Comparison of ENCODE assay signal across 32 cellular contexts in genomic region chr2:187532333-187533120, GRCh38. TPM values are rescaled to one million over a fixed set of nuclear protein-coding genes. Genes with fewer than 3 reads are reported as not detected.
"Had no signal": no experiment of that assay in that cellular context is flagged by ENCODE, and none has a peak within 500 bp of the region (broad histone marks: within the 10 kb centered on the region; RNA-seq: fewer than 3 reads in every experiment).

No MANE protein-coding gene starts in this region.

- H3K27me3 ChIP-seq: breast epithelium, esophagus squamous epithelium, heart right ventricle, uterus had no signal

- DNase-seq: activated CD4-positive, alpha-beta T cell treated with anti-CD3 and anti-CD28 coated beads, Interleukin-2, amount 50 U/mL, for 1 hour; activated CD4-positive, CD25-positive, alpha-beta regulatory T cell treated with anti-CD3 and anti-CD28 coated beads, Interleukin-2, amount 50 U/mL, for 72 hours; activated CD8-positive, alpha-beta T cell treated with anti-CD3 and anti-CD28 coated beads for 36 hours; activated gamma-delta T cell treated with Interleukin-2 at 50 U/mL for 16 hours; activated naive CD8-positive, alpha-beta T cell treated with anti-CD3 and anti-CD28 coated beads, Interleukin-2, amount 50 U/mL, for 24 hours; activated T-cell treated with anti-CD3 and anti-CD28 coated beads, Interleukin-2, amount 50 U/mL, for 4 hours; amygdala; esophagus squamous epithelium; foreskin melanocyte; heart right ventricle; left ventricle myocardium inferior; mucosa of descending colon; stimulated activated CD4-positive, alpha-beta T cell treated with anti-CD3 and anti-CD28 coated beads, Interleukin-12 subunit alpha, Interleukin-12 subunit beta, amount 100 ng/mL, for 4 hours; stimulated activated CD4-positive, alpha-beta T cell treated with anti-CD3 and anti-CD28 coated beads, Interleukin-4, amount 100 ng/mL, for 24 hours; T1000; uterus; WERI-Rb-1 had no signal

- H3K4me1 ChIP-seq: breast epithelium, uterus had no signal

- ATAC-seq: activated CD8-positive, alpha-beta T cell treated with anti-CD3 and anti-CD28 coated beads for 36 hours; activated naive CD8-positive, alpha-beta T cell treated with anti-CD3 and anti-CD28 coated beads, Interleukin-2, amount 50 U/mL, for 24 hours; activated T-cell treated with anti-CD3 and anti-CD28 coated beads, Interleukin-2, amount 50 U/mL, for 4 hours; activated T-helper 17 cell treated with anti-CD3 and anti-CD28 coated beads, Interleukin-2, amount 50 U/mL, for 72 hours; heart right ventricle; mucosa of descending colon; natural killer cell treated with Interleukin-12 subunit alpha and Interleukin-12 subunit beta and Interleukin-15 and Interleukin-18, amount 100 ng/mL, for 72 hours; sciatic nerve; stimulated activated effector memory CD8-positive, alpha-beta T cell treated with anti-CD3 and anti-CD28 coated beads, Interleukin-12 subunit alpha, Interleukin-12 subunit beta, amount 100 ng/mL, for 72 hours had no signal

- H3K36me3 Mint-ChIP-seq: activated naive CD4-positive, alpha-beta T cell treated with anti-CD3 and anti-CD28 coated beads, Interleukin-2, amount 50 U/mL, for 24 hours; stimulated activated effector memory CD8-positive, alpha-beta T cell treated with anti-CD3 and anti-CD28 coated beads, Interleukin-12 subunit alpha, Interleukin-12 subunit beta, amount 100 ng/mL, for 72 hours had no signal

- H3K27ac ChIP-seq: breast epithelium, epithelial cell of prostate, esophagus squamous epithelium, heart right ventricle, left ventricle myocardium inferior, skin epidermis, thoracic aorta, uterus, WERI-Rb-1 had no signal

- H3K27me3 Mint-ChIP-seq: activated CD8-positive, alpha-beta T cell treated with anti-CD3 and anti-CD28 coated beads for 36 hours; activated naive CD4-positive, alpha-beta T cell treated with anti-CD3 and anti-CD28 coated beads, Interleukin-2, amount 50 U/mL, for 24 hours; activated T-helper 17 cell treated with anti-CD3 and anti-CD28 coated beads, Interleukin-2, amount 50 U/mL, for 72 hours; central memory CD8-positive, alpha-beta T cell; dendritic cell treated with granulocyte-macrophage colony-stimulating factor and Interleukin-4, amounts not matched to agents 40 ng/mL and 50 ng/mL, for 4 days; natural killer cell treated with Interleukin-12 subunit alpha and Interleukin-12 subunit beta and Interleukin-15 and Interleukin-18, amount 100 ng/mL, for 72 hours; progenitor cell of endocrine pancreas; stimulated activated naive CD8-positive, alpha-beta T cell treated with anti-CD3 and anti-CD28 coated beads, Interleukin-15, Interleukin-2, amounts not matched to agents 100 ng/mL and 50 ng/mL, for 24 hours; type B pancreatic cell had no signal

- H3K9me3 ChIP-seq: breast epithelium, esophagus squamous epithelium, mucosa of descending colon, thoracic aorta, uterus had no signal

- H3K36me3 ChIP-seq: breast epithelium, thoracic aorta, uterus, WERI-Rb-1 had no signal

- H3K4me3 Mint-ChIP-seq: activated CD8-positive, alpha-beta T cell treated with anti-CD3 and anti-CD28 coated beads for 36 hours; activated naive CD4-positive, alpha-beta T cell treated with anti-CD3 and anti-CD28 coated beads, Interleukin-2, amount 50 U/mL, for 24 hours; activated naive CD8-positive, alpha-beta T cell treated with anti-CD3 and anti-CD28 coated beads, Interleukin-2, amount 50 U/mL, for 24 hours; activated T-cell treated with anti-CD3 and anti-CD28 coated beads, Interleukin-2, amount 50 U/mL, for 4 hours; activated T-helper 17 cell treated with anti-CD3 and anti-CD28 coated beads, Interleukin-2, amount 50 U/mL, for 72 hours; central memory CD8-positive, alpha-beta T cell; dendritic cell treated with granulocyte-macrophage colony-stimulating factor and Interleukin-4, amounts not matched to agents 40 ng/mL and 50 ng/mL, for 4 days; natural killer cell treated with Interleukin-12 subunit alpha and Interleukin-12 subunit beta and Interleukin-15 and Interleukin-18, amount 100 ng/mL, for 72 hours; stimulated activated effector memory CD8-positive, alpha-beta T cell treated with anti-CD3 and anti-CD28 coated beads, Interleukin-12 subunit alpha, Interleukin-12 subunit beta, amount 100 ng/mL, for 72 hours; stimulated activated naive CD8-positive, alpha-beta T cell treated with anti-CD3 and anti-CD28 coated beads, Interleukin-15, Interleukin-2, amounts not matched to agents 100 ng/mL and 50 ng/mL, for 24 hours; type B pancreatic cell had no signal

- H3K4me1 Mint-ChIP-seq: activated naive CD4-positive, alpha-beta T cell treated with anti-CD3 and anti-CD28 coated beads, Interleukin-2, amount 50 U/mL, for 24 hours; activated naive CD8-positive, alpha-beta T cell treated with anti-CD3 and anti-CD28 coated beads, Interleukin-2, amount 50 U/mL, for 24 hours; activated T-helper 17 cell treated with anti-CD3 and anti-CD28 coated beads, Interleukin-2, amount 50 U/mL, for 72 hours; central memory CD8-positive, alpha-beta T cell; stimulated activated effector memory CD8-positive, alpha-beta T cell treated with anti-CD3 and anti-CD28 coated beads, Interleukin-12 subunit alpha, Interleukin-12 subunit beta, amount 100 ng/mL, for 72 hours had no signal

- H3K27ac Mint-ChIP-seq: activated CD8-positive, alpha-beta T cell treated with anti-CD3 and anti-CD28 coated beads for 36 hours; activated naive CD4-positive, alpha-beta T cell treated with anti-CD3 and anti-CD28 coated beads, Interleukin-2, amount 50 U/mL, for 24 hours; activated naive CD8-positive, alpha-beta T cell treated with anti-CD3 and anti-CD28 coated beads, Interleukin-2, amount 50 U/mL, for 24 hours; activated T-helper 17 cell treated with anti-CD3 and anti-CD28 coated beads, Interleukin-2, amount 50 U/mL, for 72 hours; dendritic cell treated with granulocyte-macrophage colony-stimulating factor and Interleukin-4, amounts not matched to agents 40 ng/mL and 50 ng/mL, for 4 days; natural killer cell treated with Interleukin-12 subunit alpha and Interleukin-12 subunit beta and Interleukin-15 and Interleukin-18, amount 100 ng/mL, for 72 hours; progenitor cell of endocrine pancreas; stimulated activated effector memory CD8-positive, alpha-beta T cell treated with anti-CD3 and anti-CD28 coated beads, Interleukin-12 subunit alpha, Interleukin-12 subunit beta, amount 100 ng/mL, for 72 hours; stimulated activated naive CD8-positive, alpha-beta T cell treated with anti-CD3 and anti-CD28 coated beads, Interleukin-15, Interleukin-2, amounts not matched to agents 100 ng/mL and 50 ng/mL, for 24 hours; type B pancreatic cell had no signal

- H3K9me3 Mint-ChIP-seq: activated T-cell treated with anti-CD3 and anti-CD28 coated beads, Interleukin-2, amount 50 U/mL, for 4 hours; activated T-helper 17 cell treated with anti-CD3 and anti-CD28 coated beads, Interleukin-2, amount 50 U/mL, for 72 hours had no signal

- H3K4me3 ChIP-seq: breast epithelium, esophagus squamous epithelium, heart right ventricle, left ventricle myocardium inferior, lung, mucosa of descending colon, skin epidermis, thoracic aorta, uterus had no signal

RNA-seq across cellular contexts. Expression of gene TFPI, which starts 21.7 kb away (rescaled TPM):
- total RNA-seq: activated CD8-positive, alpha-beta T cell treated with anti-CD3 and anti-CD28 coated beads for 36 hours had no signal
